ENCODE assay signal across 1 cellular context in the genomic region with DNA sequence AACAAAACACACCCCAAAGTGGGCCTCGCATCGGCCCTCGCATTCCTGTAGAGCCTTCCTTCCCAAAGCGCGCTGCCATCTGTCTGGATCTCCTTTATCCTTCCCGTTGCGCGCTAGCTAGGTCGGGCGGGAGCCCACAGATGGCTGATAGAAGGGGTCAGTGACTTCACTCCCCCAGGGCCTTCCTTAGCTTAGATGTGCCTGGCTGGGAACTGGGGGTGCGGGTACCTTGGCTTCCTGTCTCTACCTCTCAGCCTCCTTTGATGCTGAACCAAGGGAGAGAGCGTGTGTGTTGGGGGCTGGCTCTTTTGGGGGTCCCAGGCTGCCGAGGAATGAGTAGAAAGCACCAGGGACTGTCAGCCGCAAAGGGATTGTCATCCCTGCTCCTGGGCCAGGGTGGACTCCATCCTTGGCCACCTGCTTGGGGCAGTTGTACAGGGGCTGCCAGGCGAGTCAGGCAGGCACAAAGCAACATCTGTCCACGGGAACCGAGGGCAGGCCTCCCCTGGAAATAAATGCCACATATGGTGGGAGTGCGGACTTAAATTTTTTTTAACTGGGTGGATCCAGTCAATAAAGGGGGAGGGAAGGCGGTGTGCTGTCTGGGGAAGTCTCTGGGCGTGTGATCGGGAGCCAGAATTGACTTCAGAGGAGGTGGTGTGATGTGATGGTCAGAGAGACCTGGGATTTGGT.
TF ChIP-seq lines count a peak whose summit lies in the region.

No MANE protein-coding gene starts in this region.

TF ChIP-seq in liver, 16 proteins besides CTCF, POLR2A, EP300 and RAD21 (continued from another document):
- TF ChIP-seq HNF4A (conservative IDR thresholded peaks at IDR 0.05) (no peak), HNF4G (IDR thresholded peaks at IDR 0.05) (no peak), SP1 (IDR thresholded peaks at IDR 0.05) (no peak), YY1 (IDR thresholded peaks at IDR 0.05) (no peak), EGR1 (IDR thresholded peaks at IDR 0.05; ENCODE audit: low read depth in 2 of 2) (no peak), FOXA2 (IDR thresholded peaks at IDR 0.05) (no peak), JUND (IDR thresholded peaks at IDR 0.05) (no peak), RXRA (IDR thresholded peaks at IDR 0.05) (no peak), FOXA1 (IDR thresholded peaks at IDR 0.05) (no peak), TAF1 (conservative IDR thresholded peaks at IDR 0.05) (no peak)
- TF ChIP-seq, protein P1, sequence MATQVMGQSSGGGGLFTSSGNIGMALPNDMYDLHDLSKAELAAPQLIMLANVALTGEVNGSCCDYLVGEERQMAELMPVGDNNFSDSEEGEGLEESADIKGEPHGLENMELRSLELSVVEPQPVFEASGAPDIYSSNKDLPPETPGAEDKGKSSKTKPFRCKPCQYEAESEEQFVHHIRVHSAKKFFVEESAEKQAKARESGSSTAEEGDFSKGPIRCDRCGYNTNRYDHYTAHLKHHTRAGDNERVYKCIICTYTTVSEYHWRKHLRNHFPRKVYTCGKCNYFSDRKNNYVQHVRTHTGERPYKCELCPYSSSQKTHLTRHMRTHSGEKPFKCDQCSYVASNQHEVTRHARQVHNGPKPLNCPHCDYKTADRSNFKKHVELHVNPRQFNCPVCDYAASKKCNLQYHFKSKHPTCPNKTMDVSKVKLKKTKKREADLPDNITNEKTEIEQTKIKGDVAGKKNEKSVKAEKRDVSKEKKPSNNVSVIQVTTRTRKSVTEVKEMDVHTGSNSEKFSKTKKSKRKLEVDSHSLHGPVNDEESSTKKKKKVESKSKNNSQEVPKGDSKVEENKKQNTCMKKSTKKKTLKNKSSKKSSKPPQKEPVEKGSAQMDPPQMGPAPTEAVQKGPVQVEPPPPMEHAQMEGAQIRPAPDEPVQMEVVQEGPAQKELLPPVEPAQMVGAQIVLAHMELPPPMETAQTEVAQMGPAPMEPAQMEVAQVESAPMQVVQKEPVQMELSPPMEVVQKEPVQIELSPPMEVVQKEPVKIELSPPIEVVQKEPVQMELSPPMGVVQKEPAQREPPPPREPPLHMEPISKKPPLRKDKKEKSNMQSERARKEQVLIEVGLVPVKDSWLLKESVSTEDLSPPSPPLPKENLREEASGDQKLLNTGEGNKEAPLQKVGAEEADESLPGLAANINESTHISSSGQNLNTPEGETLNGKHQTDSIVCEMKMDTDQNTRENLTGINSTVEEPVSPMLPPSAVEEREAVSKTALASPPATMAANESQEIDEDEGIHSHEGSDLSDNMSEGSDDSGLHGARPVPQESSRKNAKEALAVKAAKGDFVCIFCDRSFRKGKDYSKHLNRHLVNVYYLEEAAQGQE (IDR thresholded peaks at IDR 0.05), result no peak
- TF ChIP-seq, protein P2, sequence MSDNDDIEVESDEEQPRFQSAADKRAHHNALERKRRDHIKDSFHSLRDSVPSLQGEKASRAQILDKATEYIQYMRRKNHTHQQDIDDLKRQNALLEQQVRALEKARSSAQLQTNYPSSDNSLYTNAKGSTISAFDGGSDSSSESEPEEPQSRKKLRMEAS (IDR thresholded peaks at IDR 0.05), result no peak
